28 cellular contexts compared by ENCODE assay signal in the genomic region with DNA sequence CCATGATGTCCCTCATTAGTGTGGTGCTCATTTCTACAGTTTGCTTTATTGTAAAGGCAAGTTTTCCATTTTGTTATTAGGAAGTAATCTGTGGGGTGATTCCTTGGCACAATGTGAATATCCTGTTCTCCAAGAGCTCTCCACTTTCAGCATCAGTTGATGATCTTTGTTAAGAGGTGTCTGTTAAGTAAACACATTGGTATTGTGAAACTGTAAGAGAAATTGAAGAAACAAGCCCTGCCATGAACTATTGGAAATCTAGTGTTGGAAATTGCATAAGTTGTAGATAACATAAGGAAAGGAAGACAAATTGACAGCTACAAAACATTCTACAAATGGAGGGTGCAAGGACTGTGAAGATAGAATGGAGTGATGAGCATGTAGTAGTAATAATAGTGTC. TPM values are rescaled to one million over a fixed set of nuclear protein-coding genes. Genes with fewer than 3 reads are reported as not detected.
A peak's percentile ranks its signal among the peaks of the same experiment; 100 is the strongest.
DNase-seq lines count a peak whose midpoint lies in the region; ATAC-seq, FAIRE-seq and TF ChIP-seq lines count a peak whose summit lies in the region.
"Had no signal": no experiment of that assay in that cellular context is flagged by ENCODE, and none has a peak within 500 bp of the region (broad histone marks: within the 10 kb centered on the region; RNA-seq: fewer than 3 reads in every experiment).

No MANE protein-coding gene starts in this region.

- H3K27me3 ChIP-seq in K562 (ENCODE audit: control insufficient read depth in 2 of 2, insufficient read depth in 2 of 2, low read length in 2 of 2) (no peaks in the 10 kb centered on the region), neutrophil (no peaks in the 10 kb centered on the region), thyroid gland (no peaks in the 10 kb centered on the region)
- H3K27me3 ChIP-seq: BE2C, MG63, SJCRH30 had no signal

- H3K36me3 ChIP-seq in K562 (ENCODE audit: control insufficient read depth, insufficient read depth, low read length), result peaks cover 79% of the 10 kb centered on the region
- peaks cover 72% of the 10 kb centered on the region for H3K36me3 ChIP-seq in neutrophil
- peaks cover 50 to 54% of the 10 kb centered on the region in 2 donors for H3K36me3 ChIP-seq in thyroid gland

- no peaks in the 10 kb centered on the region for H4K20me1 ChIP-seq in K562 (replicated peaks; ENCODE audit: control insufficient read depth, insufficient read depth, low read length)

- POLR2A ChIA-PET in K562 (lab: Yijun Ruan, JAX), result interaction anchor here (0.6 to 2.9 kb wide), 6 partner anchors 9 to 349 kb away, joined by 3 to 15 read pairs (median 3); partner anchors contain the start of genes RNF14 and SPRY4

- ATAC-seq in K562 (no peak), left lobe of liver (peak; percentile 56)
- ATAC-seq: PC-3, Right ventricle myocardium inferior had no signal

- H2AFZ ChIP-seq in K562 (ENCODE audit: low read depth, low read length), result no peak overlapping the region

- H3K4me3 ChIP-seq in K562 (no peak overlapping the region), neutrophil (ENCODE audit: low read depth in 1 of 2, low read length in 1 of 2) (no peak overlapping the region), thyroid gland (replicated peaks in 1 of 3) (no peak overlapping the region)
- H3K4me3 ChIP-seq: MG63, SJCRH30 had no signal

- in situ Hi-C loops in K562 (cut with MboI), result no loop called here

- no peaks in the 10 kb centered on the region for H3K79me2 ChIP-seq in K562 (ENCODE audit: control insufficient read depth, insufficient read depth, low read length)

- no peak for TF ChIP-seq RAD21 in K562 (CRISPR knock-in tag; conservative IDR thresholded peaks at IDR 0.05 in 1 of 2, IDR thresholded peaks at IDR 0.05 in 1 of 2)

- TF ChIP-seq CTCF in K562 (IDR thresholded peaks at IDR 0.05 in 2 of 3, conservative IDR thresholded peaks at IDR 0.05 in 1 of 3; ENCODE audit: insufficient read depth in 2 of 3, low read depth in 1 of 3, low read length in 3 of 3), result no peak
- TF ChIP-seq CTCF in neutrophil (IDR thresholded peaks at IDR 0.05), result no peak
- TF ChIP-seq CTCF in thyroid gland (IDR thresholded peaks at IDR 0.05), result no peak

- H3K9me1 ChIP-seq in K562 (ENCODE audit: control insufficient read depth, insufficient read depth, low read length), result no peaks in the 10 kb centered on the region

- FAIRE-seq in GM12892 (lab: Jason Lieb, UNC) (peak; percentile 36), K562 (lab: Jason Lieb, UNC) (peak; percentile 51)
- FAIRE-seq: GM19239, H54 had no signal

- BruUV-seq in K562 (replicated peaks; lab: Mats Ljungman, UMichigan), result no TSS peak

- CTCF ChIA-PET in K562 (lab: Yijun Ruan, JAX; ENCODE audit: low intra/inter-chr PET ratio), result no interaction called here

- H3K9ac ChIP-seq in K562 (ENCODE audit: insufficient read depth in 1 of 2, low read depth in 2 of 2, low read length in 2 of 2), result no peak overlapping the region

- H3K27ac ChIP-seq in K562 (ENCODE audit: extremely low read depth, low read depth, low read length), result no peak overlapping the region
- H3K27ac ChIP-seq in neutrophil, result peak overlapping the region; percentile 38
- H3K27ac ChIP-seq in thyroid gland, result no peak overlapping the region
- H3K27ac ChIP-seq: SJCRH30 had no signal

- intact Hi-C loops in K562 (cut with micrococcal nuclease), result no loop called here
- intact Hi-C loops in thyroid gland (cut with DNase I), result no loop called here

- no peaks in the 10 kb centered on the region for H3K4me1 ChIP-seq in K562 (replicated peaks in 1 of 2; ENCODE audit: control insufficient read depth in 2 of 2, insufficient read depth in 2 of 2, low read length in 2 of 2)
- peaks cover 5 to 7% of the 10 kb centered on the region in 2 experiments for H3K4me1 ChIP-seq in neutrophil (ENCODE audit: control insufficient read depth in 1 of 2, insufficient read depth in 1 of 2, low read depth in 1 of 2, low read length in 1 of 2)
- no peaks in the 10 kb centered on the region for H3K4me1 ChIP-seq in thyroid gland
- H3K4me1 ChIP-seq: BE2C, SJCRH30 had no signal

- no peaks in the 10 kb centered on the region for H3K9me3 ChIP-seq in K562 (replicated peaks; ENCODE audit: control insufficient read depth, insufficient read depth, low read depth, low read length)
- H3K9me3 ChIP-seq in neutrophil, result no peaks in the 10 kb centered on the region
- H3K9me3 ChIP-seq in thyroid gland, result no peaks in the 10 kb centered on the region
- H3K9me3 ChIP-seq: BE2C, MG63, SJCRH30 had no signal

- H3K4me2 ChIP-seq in K562 (ENCODE audit: insufficient read depth, low read length), result no peak overlapping the region

- no peak for TF ChIP-seq EP300 in K562 (IDR thresholded peaks at IDR 0.05; ENCODE audit: low read length)

- DNase-seq in GM12892 (ENCODE audit: insufficient read length), result no peak
- no peak for DNase-seq in K562 (ENCODE audit: extremely low read depth in 1 of 4, low spot score in 3 of 4)
- no peak for DNase-seq in left lobe of liver (ENCODE audit: low spot score)
- no peak for DNase-seq in thyroid gland
- no peak for DNase-seq in HK-2 (ENCODE audit: unreplicated experiment)
- DNase-seq in pons (ENCODE audit: low spot score), result no peak
- DNase-seq: 8988T; ACHN; BE2C; Calu3; DMS79 treated with DMSO at 0.1 percent for 48 hours; KG1; MG63; NCI-H1105 treated with DMSO at 0.1 percent for 48 hours; NCI-H146; NCI-H2029; NCI-H446; NCI-H524 treated with DMSO at 0.1 percent for 48 hours; NCI-H774; NK-92 treated with Interleukin-12 subunit alpha and Interleukin-12 subunit beta, amount 100 ng/mL, for 24 hours; PC-3; SJCRH30 had no signal

- TF ChIP-seq POLR2A in GM12892 (IDR thresholded peaks at IDR 0.05; ENCODE audit: low read depth, low read length), result no peak
- no peak for TF ChIP-seq POLR2A in K562 (conservative IDR thresholded peaks at IDR 0.05)
- TF ChIP-seq POLR2A in thyroid gland (IDR thresholded peaks at IDR 0.05), result no peak

RNA-seq across cellular contexts. Expression of gene RNF14, which starts 17.2 kb away (rescaled TPM):
- polyA plus RNA-seq in GM12892 (2012; ENCODE audit: missing spikeins), result 27.8 TPM
- 48.4 and 50.0 TPM in 2 replicates for total RNA-seq in K562 (2011; cell fraction: chromatin; rRNA removed; ENCODE audit: low replicate concordance)
- 25.0 and 27.0 TPM in 2 replicates for total RNA-seq in K562 (2011; cell fraction: nucleolus; rRNA removed)
- total RNA-seq in K562 (2011; cell fraction: nucleoplasm; rRNA removed), result 37.1 and 41.4 TPM in 2 replicates
- 36.3 and 49.4 TPM in 2 replicates for total RNA-seq in K562 (2014; rRNA removed)
- total RNA-seq in K562 (2014; rRNA removed; fragmentation: Illumina TruSeq; extraction: Trizol), result 96.0 and 113 TPM in 2 replicates
- total RNA-seq in K562 (2015; rRNA removed; fragmentation: Illumina TruSeq; extraction: Trizol), result 63.5 and 65.7 TPM in 2 replicates
- 71.5 and 72.9 TPM in 2 replicates for total RNA-seq in K562 (2021)
- polyA plus RNA-seq in K562 (2011; rRNA removed), result 40.2 and 75.1 TPM in 2 replicates
- 27.5 and 29.4 TPM in 2 replicates for polyA plus RNA-seq in K562 (2011; cell fraction: cytosol; rRNA removed)
- polyA plus RNA-seq in K562 (2011; cell fraction: nucleus; rRNA removed), result 31.7 and 39.3 TPM in 2 replicates
- 71.4 and 72.1 TPM in 2 replicates for polyA plus RNA-seq in K562 (2012)
- 91.6 and 94.7 TPM in 2 replicates for polyA plus RNA-seq in K562 (2014; fragmentation: Illumina TruSeq; extraction: Trizol)
- 100 to 1,000 TPM; 100 to 140 TPM for polyA plus RNA-seq in K562 (2014; fragmentation: Nextera tagmentation; extraction: Ambion mirVana)
- 38.1 and 41.4 TPM in 2 replicates for polyA plus RNA-seq in K562 (2014; rRNA removed)
- 49.8 and 68.3 TPM in 2 replicates for polyA minus RNA-seq in K562 (2011; rRNA and poly(A)+ RNA removed)
- 27.7 and 44.4 TPM in 2 replicates for polyA minus RNA-seq in K562 (2011; cell fraction: cytosol; rRNA and poly(A)+ RNA removed)
- polyA minus RNA-seq in K562 (2011; cell fraction: nucleus; rRNA and poly(A)+ RNA removed), result 20.3 and 28.5 TPM in 2 replicates
- total RNA-seq in left lobe of liver, result 38.9 TPM
- total RNA-seq in thyroid gland, result 10 to 100 TPM; 52.5 to 69.7 (median 61.7) TPM

RNA-seq across cellular contexts. Expression of gene GNPDA1, which starts 26.8 kb away (rescaled TPM):
- 14.4 TPM for polyA plus RNA-seq in GM12892 (2012; ENCODE audit: missing spikeins)
- total RNA-seq in K562 (2011; cell fraction: chromatin; rRNA removed; ENCODE audit: low replicate concordance), result 19.7 and 24.1 TPM in 2 replicates
- total RNA-seq in K562 (2011; cell fraction: nucleolus; rRNA removed), result 17.4 and 22.8 TPM in 2 replicates
- total RNA-seq in K562 (2011; cell fraction: nucleoplasm; rRNA removed), result 17.6 and 18.1 TPM in 2 replicates
- total RNA-seq in K562 (2014; rRNA removed), result 26.4 and 35.6 TPM in 2 replicates
- 50.2 and 52.2 TPM in 2 replicates for total RNA-seq in K562 (2014; rRNA removed; fragmentation: Illumina TruSeq; extraction: Trizol)
- total RNA-seq in K562 (2015; rRNA removed; fragmentation: Illumina TruSeq; extraction: Trizol), result 52.2 and 55.2 TPM in 2 replicates
- 36.6 and 40.2 TPM in 2 replicates for total RNA-seq in K562 (2021)
- 11.6 and 14.1 TPM in 2 replicates for polyA plus RNA-seq in K562 (2011; rRNA removed)
- polyA plus RNA-seq in K562 (2011; cell fraction: cytosol; rRNA removed), result 15.5 and 20.6 TPM in 2 replicates
- polyA plus RNA-seq in K562 (2011; cell fraction: nucleus; rRNA removed), result 20.8 and 22.1 TPM in 2 replicates
- polyA plus RNA-seq in K562 (2012), result 42.3 and 44.7 TPM in 2 replicates
- polyA plus RNA-seq in K562 (2014; fragmentation: Illumina TruSeq; extraction: Trizol), result 46.2 and 64.1 TPM in 2 replicates
- 100 to 1,000 TPM; 119 to 145 TPM for polyA plus RNA-seq in K562 (2014; fragmentation: Nextera tagmentation; extraction: Ambion mirVana)
- polyA plus RNA-seq in K562 (2014; rRNA removed), result 33.7 and 34.6 TPM in 2 replicates
- 12.1 and 17.0 TPM in 2 replicates for polyA minus RNA-seq in K562 (2011; rRNA and poly(A)+ RNA removed)
- polyA minus RNA-seq in K562 (2011; cell fraction: cytosol; rRNA and poly(A)+ RNA removed), result 13.9 and 18.3 TPM in 2 replicates
- polyA minus RNA-seq in K562 (2011; cell fraction: nucleus; rRNA and poly(A)+ RNA removed), result 11.1 and 11.6 TPM in 2 replicates
- total RNA-seq in left lobe of liver, result 8.8 TPM
- 10 to 100 TPM; 28.8 to 56.3 (median 45.8) TPM for total RNA-seq in thyroid gland

RNA-seq across cellular contexts. Expression of gene PCDH12, which starts 28.1 kb away (rescaled TPM):
- 0.08 TPM for polyA plus RNA-seq in GM12892 (2012; ENCODE audit: missing spikeins)
- total RNA-seq in K562 (2011; cell fraction: chromatin; rRNA removed; ENCODE audit: low replicate concordance), result not detected in 2 replicates
- under 0.01 TPM in 1 of 2 replicates, not detected in the other for total RNA-seq in K562 (2011; cell fraction: nucleolus; rRNA removed)
- not detected in 2 replicates for total RNA-seq in K562 (2011; cell fraction: nucleoplasm; rRNA removed)
- total RNA-seq in K562 (2014; rRNA removed) (0.04 TPM in 1 of 2 replicates, not detected in the other), K562 (2014; rRNA removed; fragmentation: Illumina TruSeq; extraction: Trizol) (0.03 TPM in 1 of 2 replicates, not detected in the other), K562 (2015; rRNA removed; fragmentation: Illumina TruSeq; extraction: Trizol) (not detected in 2 replicates), K562 (2021) (0.04 TPM in 1 of 2 replicates, not detected in the other), left lobe of liver (3.0 TPM), thyroid gland (10 to 100 TPM in 1 of 4 donors, 1 to 10 TPM in 3; 7.7 to 23.2 (median 8.0) TPM)
- polyA plus RNA-seq in K562 (2011; rRNA removed) (not detected in 2 replicates), K562 (2014; fragmentation: Illumina TruSeq; extraction: Trizol) (0.01 and 0.03 TPM in 2 replicates), K562 (2014; fragmentation: Nextera tagmentation; extraction: Ambion mirVana) (under 1 TPM; 0.01 TPM), K562 (2014; rRNA removed) (0.01 TPM in 1 of 2 replicates, not detected in the other)
- under 0.01 TPM in 1 of 2 replicates, not detected in the other for polyA plus RNA-seq in K562 (2011; cell fraction: cytosol; rRNA removed)
- not detected in 2 replicates for polyA plus RNA-seq in K562 (2011; cell fraction: nucleus; rRNA removed)
- 0.03 and 0.79 TPM in 2 replicates for polyA plus RNA-seq in K562 (2012)
- polyA minus RNA-seq in K562 (2011; rRNA and poly(A)+ RNA removed), result not detected in 2 replicates
- polyA minus RNA-seq in K562 (2011; cell fraction: cytosol; rRNA and poly(A)+ RNA removed), result not detected in 2 replicates
- not detected in 2 replicates for polyA minus RNA-seq in K562 (2011; cell fraction: nucleus; rRNA and poly(A)+ RNA removed)
- total RNA-seq: Calu3, HT-29, RPMI7951 had no signal
